In genomic region chr12:131230340-131231099, GRCh38 we compare ENCODE assay signal across 24 cellular contexts.
DNase-seq lines count a peak whose midpoint lies in the region; ATAC-seq and TF ChIP-seq lines count a peak whose summit lies in the region.
"Had no signal": no experiment of that assay in that cellular context is flagged by ENCODE, and none has a peak within 500 bp of the region (broad histone marks: within the 10 kb centered on the region; RNA-seq: fewer than 3 reads in every experiment).

No MANE protein-coding gene starts in this region.

- H3K27ac ChIP-seq in SK-N-SH (ENCODE audit: low read depth in 2 of 2, low read length in 1 of 2) (peak overlapping the region in 1 of 2 experiments; percentile 78; a peak in 2 of 4 replicates), vagina (peak overlapping the region; percentile 13)
- H3K27ac ChIP-seq: 22Rv1, psoas muscle had no signal

- H3K4me2 ChIP-seq in SK-N-SH, result no peak overlapping the region

- POLR2A ChIA-PET in SK-N-SH (lab: Yijun Ruan, JAX), result no interaction called here

- peaks cover 0 to 9% (median 4%) of the 10 kb centered on the region in 5 experiments for H3K9me3 Mint-ChIP-seq in brain
- H3K9me3 Mint-ChIP-seq in nephron progenitor cell, result peaks cover 8% of the 10 kb centered on the region
- H3K9me3 Mint-ChIP-seq: activated T-cell treated with anti-CD3 and anti-CD28 coated beads, Interleukin-2, amount 50 U/mL, for 24 hours; natural killer cell had no signal

- no peak overlapping the region for H3K9ac ChIP-seq in SK-N-SH

- no peaks in the 10 kb centered on the region for H3F3A ChIP-seq in SK-N-SH (replicated peaks; ENCODE audit: insufficient read depth)

- no peaks in the 10 kb centered on the region for H3K9me3 ChIP-seq in SK-N-SH
- H3K9me3 ChIP-seq in vagina, result no peaks in the 10 kb centered on the region
- H3K9me3 ChIP-seq: psoas muscle had no signal

- TF ChIP-seq EP300 in SK-N-SH (IDR thresholded peaks at IDR 0.05; ENCODE audit: borderline replicate concordance in 1 of 2, low read depth in 1 of 2, low read length in 1 of 2), result no peak

- H3K4me1 Mint-ChIP-seq in brain (peaks cover 56% of the 10 kb centered on the region), nephron progenitor cell (peaks cover 48% of the 10 kb centered on the region)
- H3K4me1 Mint-ChIP-seq: natural killer cell had no signal

- H3K27me3 Mint-ChIP-seq in brain (no peaks in the 10 kb centered on the region), nephron progenitor cell (ENCODE audit: low read depth, poor library complexity) (peaks cover 3% of the 10 kb centered on the region)

- no peak overlapping the region for H3K4me3 ChIP-seq in SK-N-SH (ENCODE audit: low read depth in 2 of 2, low read length in 1 of 2)
- H3K4me3 ChIP-seq in vagina, result no peak overlapping the region
- H3K4me3 ChIP-seq: psoas muscle, skin epidermis had no signal

- 69% methylated on average over 17 of the region's 17 CpGs for WGBS in SK-N-SH (ENCODE audit: low lambda C conversion rate)

- no peak for ATAC-seq in SK-N-SH treated with all-trans-retinoic acid at 6 μM for 48 hours
- ATAC-seq: activated CD4-positive, alpha-beta T cell treated with anti-CD3 and anti-CD28 coated beads for 36 hours; left lobe of liver; natural killer cell; stimulated activated memory B cell treated with anti-CD40 and anti-IgM and Interleukin-4, amounts not matched to agents 10 μg/mL and 1 μg/mL and 100 μg/mL, for 72 hours had no signal

- H3K4me3 Mint-ChIP-seq in brain, result peak overlapping the region in 1 of 5 experiments; percentile 32
- peak overlapping the region; percentile 39 for H3K4me3 Mint-ChIP-seq in nephron progenitor cell
- H3K4me3 Mint-ChIP-seq: activated CD4-positive, alpha-beta T cell treated with anti-CD3 and anti-CD28 coated beads for 36 hours; activated T-cell treated with anti-CD3 and anti-CD28 coated beads, Interleukin-2, amount 50 U/mL, for 24 hours; IgD-negative memory B cell; natural killer cell; stimulated activated memory B cell treated with anti-CD40 and anti-IgM and Interleukin-4, amounts not matched to agents 10 μg/mL and 1 μg/mL and 100 μg/mL, for 72 hours had no signal

- TF ChIP-seq RAD21 in SK-N-SH (IDR thresholded peaks at IDR 0.05; ENCODE audit: low read length), result peak; percentile 18; the same call in 1 of the 2 replicates

- intact Hi-C loops in vagina (cut with DNase I), result no loop called here

- no peaks in the 10 kb centered on the region for H3K79me2 ChIP-seq in SK-N-SH (ENCODE audit: insufficient read depth)

- no peaks in the 10 kb centered on the region for H3K27me3 ChIP-seq in SK-N-SH (ENCODE audit: insufficient read depth)
- no peaks in the 10 kb centered on the region for H3K27me3 ChIP-seq in vagina

- DNase-seq in SK-N-SH, result peak; percentile 60
- no peak for DNase-seq in nephron progenitor cell
- DNase-seq in vagina (ENCODE audit: extremely low spot score in 2 of 2), result no peak
- DNase-seq in NCI-H1048 (lab: John Stamatoyannopoulos, UW), result no peak
- no peak for DNase-seq in OCI-M1 (lab: John Stamatoyannopoulos, UW)
- no peak for DNase-seq in SHP77 treated with DMSO at 0.1 percent for 48 hours (lab: John Stamatoyannopoulos, UW)
- DNase-seq: activated CD4-positive, alpha-beta T cell treated with anti-CD3 and anti-CD28 coated beads for 36 hours; activated CD8-positive, alpha-beta memory T cell treated with anti-CD3 and anti-CD28 coated beads for 24 hours; activated naive CD4-positive, alpha-beta T cell treated with Interleukin-2 at 50 U/mL for 16 hours; activated T-cell treated with anti-CD3 and anti-CD28 coated beads, Interleukin-2, amount 50 U/mL, for 24 hours; AML-193; COR-L47; midbrain; natural killer cell; NCI-H146; NCI-H2171; psoas muscle had no signal

- no peak overlapping the region for H2AFZ ChIP-seq in SK-N-SH (ENCODE audit: low read depth)

- CTCF ChIA-PET in SK-N-SH (lab: Yijun Ruan, JAX), result interaction anchor here (0.8 to 3.5 kb wide), 7 partner anchors 8 to 314 kb away, joined by 3 to 20 read pairs (median 4); no protein-coding TSS in a partner anchor

- H4K20me1 ChIP-seq in SK-N-SH (ENCODE audit: insufficient read depth), result no peaks in the 10 kb centered on the region

- no peaks in the 10 kb centered on the region for H3K9me2 ChIP-seq in SK-N-SH

- H3K27ac Mint-ChIP-seq in brain (peak overlapping the region; percentile 44 to 97 (median 69)), nephron progenitor cell (no peak overlapping the region)
- H3K27ac Mint-ChIP-seq: activated CD4-positive, alpha-beta T cell treated with anti-CD3 and anti-CD28 coated beads for 36 hours; activated T-cell treated with anti-CD3 and anti-CD28 coated beads, Interleukin-2, amount 50 U/mL, for 24 hours; IgD-negative memory B cell; natural killer cell; stimulated activated memory B cell treated with anti-CD40 and anti-IgM and Interleukin-4, amounts not matched to agents 10 μg/mL and 1 μg/mL and 100 μg/mL, for 72 hours had no signal

- H3K36me3 Mint-ChIP-seq in brain (no peaks in the 10 kb centered on the region), nephron progenitor cell (ENCODE audit: low read depth) (no peaks in the 10 kb centered on the region)
- H3K36me3 Mint-ChIP-seq: IgD-negative memory B cell; natural killer cell; stimulated activated memory B cell treated with anti-CD40 and anti-IgM and Interleukin-4, amounts not matched to agents 10 μg/mL and 1 μg/mL and 100 μg/mL, for 72 hours had no signal

- TF ChIP-seq POLR2A in vagina (IDR thresholded peaks at IDR 0.05), result no peak

- no peaks in the 10 kb centered on the region for H3K36me3 ChIP-seq in SK-N-SH (replicated peaks in 1 of 2; ENCODE audit: control insufficient read depth in 1 of 2, insufficient read depth in 2 of 2, low read length in 1 of 2)
- no peaks in the 10 kb centered on the region for H3K36me3 ChIP-seq in vagina

- H3K4me1 ChIP-seq in SK-N-SH (ENCODE audit: control insufficient read depth in 1 of 2, insufficient read depth in 2 of 2, low read depth in 1 of 2, low read length in 1 of 2) (peaks cover 0 to 45% of the 10 kb centered on the region in 2 experiments; a peak in 1 of 4 replicates), vagina (peaks cover 16% of the 10 kb centered on the region)
- H3K4me1 ChIP-seq: psoas muscle had no signal

- TF ChIP-seq CTCF in SK-N-SH (IDR thresholded peaks at IDR 0.05) (no peak), brain (conservative IDR thresholded peaks at IDR 0.05) (no peak), nephron progenitor cell (IDR thresholded peaks at IDR 0.05) (no peak), vagina (IDR thresholded peaks at IDR 0.05) (no peak)

TF ChIP-seq in SK-N-SH, 30 proteins besides CTCF, POLR2A, EP300 and RAD21:
- TF ChIP-seq MEF2A (IDR thresholded peaks at IDR 0.05; ENCODE audit: borderline replicate concordance, low read depth), result no peak
- TF ChIP-seq RCOR1 (IDR thresholded peaks at IDR 0.05; ENCODE audit: low read length), result no peak
- no peak for TF ChIP-seq JUND (IDR thresholded peaks at IDR 0.05)
- TF ChIP-seq REST (IDR thresholded peaks at IDR 0.05; ENCODE audit: low read depth, low read length), result no peak

TF ChIP-seq in SK-N-SH treated with all-trans-retinoic acid at 6 μM for 48 hours, 23 proteins besides CTCF, POLR2A, EP300 and RAD21:
- TF ChIP-seq, protein P1, sequence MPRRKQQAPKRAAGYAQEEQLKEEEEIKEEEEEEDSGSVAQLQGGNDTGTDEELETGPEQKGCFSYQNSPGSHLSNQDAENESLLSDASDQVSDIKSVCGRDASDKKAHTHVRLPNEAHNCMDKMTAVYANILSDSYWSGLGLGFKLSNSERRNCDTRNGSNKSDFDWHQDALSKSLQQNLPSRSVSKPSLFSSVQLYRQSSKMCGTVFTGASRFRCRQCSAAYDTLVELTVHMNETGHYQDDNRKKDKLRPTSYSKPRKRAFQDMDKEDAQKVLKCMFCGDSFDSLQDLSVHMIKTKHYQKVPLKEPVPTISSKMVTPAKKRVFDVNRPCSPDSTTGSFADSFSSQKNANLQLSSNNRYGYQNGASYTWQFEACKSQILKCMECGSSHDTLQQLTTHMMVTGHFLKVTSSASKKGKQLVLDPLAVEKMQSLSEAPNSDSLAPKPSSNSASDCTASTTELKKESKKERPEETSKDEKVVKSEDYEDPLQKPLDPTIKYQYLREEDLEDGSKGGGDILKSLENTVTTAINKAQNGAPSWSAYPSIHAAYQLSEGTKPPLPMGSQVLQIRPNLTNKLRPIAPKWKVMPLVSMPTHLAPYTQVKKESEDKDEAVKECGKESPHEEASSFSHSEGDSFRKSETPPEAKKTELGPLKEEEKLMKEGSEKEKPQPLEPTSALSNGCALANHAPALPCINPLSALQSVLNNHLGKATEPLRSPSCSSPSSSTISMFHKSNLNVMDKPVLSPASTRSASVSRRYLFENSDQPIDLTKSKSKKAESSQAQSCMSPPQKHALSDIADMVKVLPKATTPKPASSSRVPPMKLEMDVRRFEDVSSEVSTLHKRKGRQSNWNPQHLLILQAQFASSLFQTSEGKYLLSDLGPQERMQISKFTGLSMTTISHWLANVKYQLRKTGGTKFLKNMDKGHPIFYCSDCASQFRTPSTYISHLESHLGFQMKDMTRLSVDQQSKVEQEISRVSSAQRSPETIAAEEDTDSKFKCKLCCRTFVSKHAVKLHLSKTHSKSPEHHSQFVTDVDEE (CRISPR knock-in tag; IDR thresholded peaks at IDR 0.05), result no peak
- TF ChIP-seq CSRNP3 (CRISPR knock-in tag; IDR thresholded peaks at IDR 0.05) (no peak), ARNTL (CRISPR knock-in tag; IDR thresholded peaks at IDR 0.05; ENCODE audit: borderline replicate concordance, low read depth) (no peak), GLIS3 (CRISPR knock-in tag; IDR thresholded peaks at IDR 0.05) (no peak), BACH2 (CRISPR knock-in tag; IDR thresholded peaks at IDR 0.05; ENCODE audit: borderline replicate concordance) (no peak), TCF4 (CRISPR knock-in tag; IDR thresholded peaks at IDR 0.05; ENCODE audit: borderline replicate concordance) (no peak)
